Comparison of ENCODE assay signal across 8 cellular contexts in the genomic region with DNA sequence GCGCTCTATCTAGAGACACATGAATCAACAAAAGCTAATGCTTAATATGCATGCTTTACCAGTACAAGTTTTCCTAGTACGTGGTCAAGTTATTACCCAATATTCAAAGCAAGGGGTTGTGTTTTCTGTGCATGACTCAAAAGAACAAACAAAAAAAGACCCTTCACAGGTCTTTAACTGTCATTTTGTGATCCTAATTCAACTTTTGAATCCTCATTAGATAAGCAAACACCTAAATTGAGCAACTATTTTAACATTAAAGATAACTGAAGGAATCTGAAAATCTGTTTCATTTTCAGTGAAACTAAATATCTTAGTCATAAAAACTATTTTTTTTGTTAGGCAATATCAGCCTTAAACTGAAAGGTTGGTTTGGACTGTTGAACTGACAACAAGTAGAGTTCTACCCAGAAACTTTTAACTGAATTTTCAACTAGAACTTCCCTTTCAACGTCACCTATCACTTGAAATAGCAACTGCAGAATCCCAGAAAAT. TPM values are rescaled to one million over a fixed set of nuclear protein-coding genes. Genes with fewer than 3 reads are reported as not detected.
DNase-seq lines count a peak whose midpoint lies in the region; ATAC-seq and TF ChIP-seq lines count a peak whose summit lies in the region.

No MANE protein-coding gene starts in this region.

- BruUV-seq in Caco-2 (replicated peaks; lab: Mats Ljungman, UMichigan) = no TSS peak

- H3K27ac Mint-ChIP-seq in activated naive CD4-positive, alpha-beta T cell treated with anti-CD3 and anti-CD28 coated beads, Interleukin-2, amount 10 ng/mL, durations not matched to agents 7 days and 5 days = peak overlapping the region; percentile 85
- peak overlapping the region; percentile 96 for H3K27ac Mint-ChIP-seq in activated CD4-positive, alpha-beta memory T cell treated with anti-CD3 and anti-CD28 coated beads, Interleukin-2, amount 10 ng/mL, durations not matched to agents 7 days and 5 days
- H3K27ac Mint-ChIP-seq in Caco-2 (ENCODE audit: unreplicated experiment) = no peak overlapping the region

- H3K36me3 ChIP-seq in psoas muscle (ENCODE audit: insufficient read depth in 1 of 2, low read depth in 1 of 2) (no peaks in the 10 kb centered on the region), Caco-2 (ENCODE audit: control insufficient read depth, insufficient read depth, low read length) (no peaks in the 10 kb centered on the region)

- H3K4me1 Mint-ChIP-seq in activated naive CD4-positive, alpha-beta T cell treated with anti-CD3 and anti-CD28 coated beads, Interleukin-2, amount 10 ng/mL, durations not matched to agents 7 days and 5 days = peaks cover 68% of the 10 kb centered on the region
- H3K4me1 Mint-ChIP-seq in activated CD4-positive, alpha-beta memory T cell treated with anti-CD3 and anti-CD28 coated beads, Interleukin-2, amount 10 ng/mL, durations not matched to agents 7 days and 5 days = peaks cover 69% of the 10 kb centered on the region
- no peaks in the 10 kb centered on the region for H3K4me1 Mint-ChIP-seq in Caco-2 (ENCODE audit: low read depth, unreplicated experiment)

- no peaks in the 10 kb centered on the region for H3K27me3 Mint-ChIP-seq in activated naive CD4-positive, alpha-beta T cell treated with anti-CD3 and anti-CD28 coated beads, Interleukin-2, amount 10 ng/mL, durations not matched to agents 7 days and 5 days
- H3K27me3 Mint-ChIP-seq in activated CD4-positive, alpha-beta memory T cell treated with anti-CD3 and anti-CD28 coated beads, Interleukin-2, amount 10 ng/mL, durations not matched to agents 7 days and 5 days = no peaks in the 10 kb centered on the region
- peaks cover 3% of the 10 kb centered on the region for H3K27me3 Mint-ChIP-seq in Caco-2 (ENCODE audit: insufficient read depth, unreplicated experiment)

- H3K4me1 ChIP-seq in psoas muscle (no peaks in the 10 kb centered on the region), Caco-2 (no peaks in the 10 kb centered on the region)

- CTCF ChIA-PET in activated naive CD4-positive, alpha-beta T cell treated with anti-CD3 and anti-CD28 coated beads, Interleukin-2, amount 10 ng/mL, durations not matched to agents 7 days and 5 days (lab: Charles Lee) = interaction anchor here (4.8 kb wide), 1 partner anchor 11 kb away, joined by 31 read pairs; a partner anchor contains a TSS
- CTCF ChIA-PET in activated CD4-positive, alpha-beta memory T cell treated with anti-CD3 and anti-CD28 coated beads, Interleukin-2, amount 10 ng/mL, durations not matched to agents 7 days and 5 days (lab: Charles Lee) = interaction anchor here (5.2 kb wide), 1 partner anchor 12 kb away, joined by 49 read pairs; a partner anchor contains a TSS
- CTCF ChIA-PET in Caco-2 (lab: Charles Lee) = interaction anchor here (0.9 kb wide), 1 partner anchor 11 kb away, joined by 4 read pairs; no protein-coding TSS in a partner anchor

- H3K9me3 Mint-ChIP-seq in activated naive CD4-positive, alpha-beta T cell treated with anti-CD3 and anti-CD28 coated beads, Interleukin-2, amount 10 ng/mL, durations not matched to agents 7 days and 5 days = no peaks in the 10 kb centered on the region
- H3K9me3 Mint-ChIP-seq in activated CD4-positive, alpha-beta memory T cell treated with anti-CD3 and anti-CD28 coated beads, Interleukin-2, amount 10 ng/mL, durations not matched to agents 7 days and 5 days = no peaks in the 10 kb centered on the region
- H3K9me3 Mint-ChIP-seq in Caco-2 (ENCODE audit: unreplicated experiment) = no peaks in the 10 kb centered on the region

- H3K27me3 ChIP-seq in psoas muscle (ENCODE audit: insufficient read depth in 3 of 3, low read length in 2 of 3) = no peaks in the 10 kb centered on the region
- H3K27me3 ChIP-seq in Caco-2 (replicated peaks; ENCODE audit: control insufficient read depth, insufficient read depth, low read length) = no peaks in the 10 kb centered on the region

- ATAC-seq in HG03139 (IDR thresholded peaks at IDR 0.05; ENCODE audit: unreplicated experiment) (peak; percentile 50), psoas muscle (no peak)

- H3K27ac ChIP-seq in psoas muscle = no peak overlapping the region

- DNase-seq in activated naive CD4-positive, alpha-beta T cell treated with anti-CD3 and anti-CD28 coated beads, Interleukin-2, amount 10 ng/mL, durations not matched to agents 7 days and 5 days = no peak
- DNase-seq in activated naive CD4-positive, alpha-beta T cell treated with anti-CD3 and anti-CD28 coated beads, Interleukin-2, amount 50 U/mL, for 16 hours = no peak
- DNase-seq in activated CD4-positive, alpha-beta memory T cell treated with anti-CD3 and anti-CD28 coated beads, Interleukin-2, amount 10 ng/mL, durations not matched to agents 7 days and 5 days = no peak
- no peak for DNase-seq in psoas muscle
- DNase-seq in NCI-H2107 (lab: John Stamatoyannopoulos, UW) = no peak
- no peak for DNase-seq in Caco-2
- DNase-seq in NCI-H345 (lab: John Stamatoyannopoulos, UW) = no peak

- peak overlapping the region; percentile 67 for H3K4me3 Mint-ChIP-seq in activated naive CD4-positive, alpha-beta T cell treated with anti-CD3 and anti-CD28 coated beads, Interleukin-2, amount 10 ng/mL, durations not matched to agents 7 days and 5 days
- peak overlapping the region; percentile 73 for H3K4me3 Mint-ChIP-seq in activated CD4-positive, alpha-beta memory T cell treated with anti-CD3 and anti-CD28 coated beads, Interleukin-2, amount 10 ng/mL, durations not matched to agents 7 days and 5 days
- no peak overlapping the region for H3K4me3 Mint-ChIP-seq in Caco-2 (ENCODE audit: unreplicated experiment)

- 35 to 47% (median 40%) methylated on average over 3 of the region's 3 CpGs for WGBS in psoas muscle, 3 donors

- TF ChIP-seq CTCF in psoas muscle (IDR thresholded peaks at IDR 0.05) (no peak), Caco-2 (IDR thresholded peaks at IDR 0.05; ENCODE audit: insufficient read depth in 1 of 2, low read depth in 1 of 2, low read length in 1 of 2, severe bottlenecking in 1 of 2, unreplicated experiment in 1 of 2) (no peak)

- peaks cover 54% of the 10 kb centered on the region for H3K36me3 Mint-ChIP-seq in activated naive CD4-positive, alpha-beta T cell treated with anti-CD3 and anti-CD28 coated beads, Interleukin-2, amount 10 ng/mL, durations not matched to agents 7 days and 5 days
- peaks cover 71% of the 10 kb centered on the region for H3K36me3 Mint-ChIP-seq in activated CD4-positive, alpha-beta memory T cell treated with anti-CD3 and anti-CD28 coated beads, Interleukin-2, amount 10 ng/mL, durations not matched to agents 7 days and 5 days (ENCODE audit: low read depth)
- no peaks in the 10 kb centered on the region for H3K36me3 Mint-ChIP-seq in Caco-2 (ENCODE audit: insufficient read depth, unreplicated experiment)

- intact Hi-C loops in psoas muscle (cut with DNase I) (no loop called here), Caco-2 (cut with micrococcal nuclease; ENCODE audit: unreplicated experiment) (no loop called here)

- no peaks in the 10 kb centered on the region for H3K9me3 ChIP-seq in psoas muscle
- H3K9me3 ChIP-seq in Caco-2 = no peaks in the 10 kb centered on the region

- POLR2A ChIA-PET in activated CD4-positive, alpha-beta memory T cell treated with anti-CD3 and anti-CD28 coated beads, Interleukin-2, amount 10 ng/mL, durations not matched to agents 7 days and 5 days (lab: Charles Lee) = interaction anchor here (1.0 to 14.5 kb wide), 3 partner anchors 12 to 37 kb away, joined by 3 to 413 read pairs (median 7); a partner anchor contains a TSS
- POLR2A ChIA-PET in Caco-2 (lab: Charles Lee) = no interaction called here

- H3K4me3 ChIP-seq in psoas muscle = peak overlapping the region; percentile 47
- H3K4me3 ChIP-seq in Caco-2 (ENCODE audit: low read depth, low read length) = no peak overlapping the region

RNA-seq across cellular contexts. Expression of a gene that starts 12.5 kb away (rescaled TPM):
- 10 to 100 TPM; 69.4 to 72.1 TPM for total RNA-seq in activated CD4-positive, alpha-beta memory T cell treated with anti-CD3 and anti-CD28 coated beads, Interleukin-2, amount 10 ng/mL, durations not matched to agents 7 days and 5 days
- total RNA-seq in psoas muscle (1 to 10 TPM in 3 of 4 donors, under 1 TPM in 1; 0.77 to 2.5 (median 1.9) TPM), Caco-2 (2022) (0.61 and 0.72 TPM in 2 replicates)
- under 1 TPM; 0.27 to 0.52 (median 0.29) TPM for polyA plus RNA-seq in psoas muscle

Comparison
In these comparisons a context has a peak if more than half of its experiments do, and no peak if none do; other contexts are left out.
1. RNA of a gene that starts 12.5 kb away (total RNA-seq): 69.4 to 72.1 TPM in activated CD4-positive, alpha-beta memory T cell treated with anti-CD3 and anti-CD28 coated beads, Interleukin-2, amount 10 ng/mL, durations not matched to agents 7 days and 5 days; 0.77 to 2.5 TPM in psoas muscle and 0.61 to 0.72 TPM in Caco-2; every median in the first group is over 10 times any median in the second.